Comparison of ENCODE assay signal across 19 cellular contexts in the genomic region with DNA sequence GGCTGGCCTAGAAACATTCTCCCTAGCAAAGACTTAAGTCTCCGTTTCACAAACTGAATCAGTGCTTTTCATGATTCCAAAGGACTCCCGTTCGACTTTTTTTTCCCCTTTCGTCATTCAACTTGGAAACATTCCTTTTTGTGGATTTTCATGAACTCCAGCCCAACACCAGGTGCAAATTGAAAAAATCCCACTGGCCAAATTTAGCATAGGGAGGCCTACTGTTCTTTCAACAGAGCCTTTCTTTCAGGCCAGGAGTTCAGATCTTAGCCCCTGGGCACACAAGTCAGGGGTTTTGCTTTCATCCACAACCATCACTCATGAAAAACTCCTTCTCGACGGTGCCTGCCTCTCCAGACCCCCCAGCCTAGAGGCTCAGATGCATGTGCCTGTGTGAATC.
"Had no signal": no experiment of that assay in that cellular context is flagged by ENCODE, and none has a peak within 500 bp of the region (broad histone marks: within the 10 kb centered on the region; RNA-seq: fewer than 3 reads in every experiment).

No MANE protein-coding gene starts in this region.

- ATAC-seq: esophagus mucosa; mucosa of descending colon; natural killer cell treated with Interleukin-12 subunit alpha and Interleukin-12 subunit beta and Interleukin-15 and Interleukin-18, amount 100 ng/mL, for 72 hours; pancreas; psoas muscle; right lobe of liver; stimulated activated naive B cell treated with anti-CD40 and anti-IgM and Interleukin-4, amounts not matched to agents 10 μg/mL and 1 μg/mL and 100 μg/mL, for 72 hours; stimulated activated naive CD8-positive, alpha-beta T cell treated with anti-CD3 and anti-CD28 coated beads, Interleukin-15, amount 100 ng/mL, for 72 hours had no signal

- H3K4me1 ChIP-seq: pancreas, psoas muscle, right lobe of liver, testis had no signal

- H3K4me1 Mint-ChIP-seq: stimulated activated naive B cell treated with anti-CD40 and anti-IgM and Interleukin-4, amounts not matched to agents 10 μg/mL and 1 μg/mL and 100 μg/mL, for 72 hours; stimulated activated naive CD8-positive, alpha-beta T cell treated with anti-CD3 and anti-CD28 coated beads, Interleukin-15, amount 100 ng/mL, for 72 hours had no signal

- DNase-seq: effector memory CD4-positive, alpha-beta T cell; head of caudate nucleus; hippocampal formation; kidney glomerular epithelial cell; mucosa of descending colon; occipital lobe; pancreas; psoas muscle; retina; right lobe of liver; stimulated activated CD4-positive, alpha-beta T cell treated with anti-CD3 and anti-CD28 coated beads, Interleukin-2, amount 100 ng/mL, for 24 hours; stimulated activated CD4-positive, alpha-beta T cell treated with anti-CD3 and anti-CD28 coated beads, Interleukin-4, amount 100 ng/mL, for 4 hours; stimulated activated naive B cell treated with anti-CD40 and anti-IgM and Interleukin-4, amounts not matched to agents 10 μg/mL and 1 μg/mL and 100 μg/mL, for 72 hours; stimulated activated naive CD8-positive, alpha-beta T cell treated with anti-CD3 and anti-CD28 coated beads, Interleukin-15, amount 100 ng/mL, for 72 hours; testis had no signal

- H3K27me3 ChIP-seq: pancreas, right lobe of liver, testis, tibial nerve had no signal

- H3K27ac Mint-ChIP-seq: natural killer cell treated with Interleukin-12 subunit alpha and Interleukin-12 subunit beta and Interleukin-15 and Interleukin-18, amount 100 ng/mL, for 72 hours; stimulated activated naive B cell treated with anti-CD40 and anti-IgM and Interleukin-4, amounts not matched to agents 10 μg/mL and 1 μg/mL and 100 μg/mL, for 72 hours; stimulated activated naive CD8-positive, alpha-beta T cell treated with anti-CD3 and anti-CD28 coated beads, Interleukin-15, amount 100 ng/mL, for 72 hours had no signal

- H3K36me3 ChIP-seq: pancreas, right lobe of liver, tibial nerve had no signal

- H3K4me3 Mint-ChIP-seq: natural killer cell treated with Interleukin-12 subunit alpha and Interleukin-12 subunit beta and Interleukin-15 and Interleukin-18, amount 100 ng/mL, for 72 hours; stimulated activated naive B cell treated with anti-CD40 and anti-IgM and Interleukin-4, amounts not matched to agents 10 μg/mL and 1 μg/mL and 100 μg/mL, for 72 hours; stimulated activated naive CD8-positive, alpha-beta T cell treated with anti-CD3 and anti-CD28 coated beads, Interleukin-15, amount 100 ng/mL, for 72 hours had no signal

- H3K27ac ChIP-seq: pancreas, psoas muscle, right lobe of liver, skin epidermis, testis, tibial nerve had no signal

- H3K27me3 Mint-ChIP-seq: stimulated activated naive CD8-positive, alpha-beta T cell treated with anti-CD3 and anti-CD28 coated beads, Interleukin-15, amount 100 ng/mL, for 72 hours had no signal

- H3K4me3 ChIP-seq: mucosa of descending colon, pancreas, psoas muscle, right lobe of liver, skin epidermis, testis, tibial nerve had no signal

- H3K9me3 ChIP-seq: pancreas, right lobe of liver, testis had no signal
